In genomic region chr4:113540859-113541258, GRCh38 we compare ENCODE assay signal across 12 cellular contexts.
DNase-seq lines count a peak whose midpoint lies in the region; ATAC-seq and TF ChIP-seq lines count a peak whose summit lies in the region.
"Had no signal": no experiment of that assay in that cellular context is flagged by ENCODE, and none has a peak within 500 bp of the region (broad histone marks: within the 10 kb centered on the region; RNA-seq: fewer than 3 reads in every experiment).

No MANE protein-coding gene starts in this region.

- no peaks in the 10 kb centered on the region; the same call in 1 of the 2 replicates for H3K36me3 ChIP-seq in IMR-90 (ENCODE audit: control insufficient read depth, insufficient read depth, low read length)
- H3K36me3 ChIP-seq in gastrocnemius medialis, result peaks cover 0 to 4% of the 10 kb centered on the region in 2 donors

- H2BK20ac ChIP-seq in IMR-90 (ENCODE audit: low read depth, low read length), result no peak overlapping the region

- H3K79me1 ChIP-seq in IMR-90 (ENCODE audit: low read depth in 1 of 2, low read length in 2 of 2), result peaks cover 6 to 12% of the 10 kb centered on the region in 2 experiments; a peak in 2 of 4 replicates

- BruUV-seq in IMR-90 (replicated peaks; lab: Mats Ljungman, UMichigan), result no TSS peak

- no peak overlapping the region for H3K23ac ChIP-seq in IMR-90 (ENCODE audit: low read depth, low read length)

- no peak overlapping the region for H3K4me2 ChIP-seq in IMR-90 (ENCODE audit: low read depth, low read length)

- CTCF ChIA-PET in IMR-90 (lab: Yijun Ruan, JAX), result interaction anchor here (1.4 kb wide), 1 partner anchor 44 kb away, joined by 3 read pairs; no protein-coding TSS in a partner anchor

- H3K4me1 ChIP-seq in IMR-90 (ENCODE audit: control insufficient read depth, insufficient read depth, low read length) (peaks cover 6% of the 10 kb centered on the region), gastrocnemius medialis (peaks cover 25 to 33% of the 10 kb centered on the region in 2 donors)

- H3K27me3 ChIP-seq in IMR-90 (ENCODE audit: control insufficient read depth, insufficient read depth, low read length) (no peaks in the 10 kb centered on the region), gastrocnemius medialis (no peaks in the 10 kb centered on the region)

- dilution Hi-C loops in IMR-90 (cut with HindIII; ENCODE audit: low sequenced_read_pairs, unreplicated experiment), result no loop called here

- WGBS in IMR-90 (ENCODE audit: extremely low coverage in 2 of 2, insufficient read length in 1 of 2), 2 experiments, result no CpG with 5 or more reads among the region's 1 CpG

- H4K91ac ChIP-seq in IMR-90 (ENCODE audit: insufficient read depth, low read depth, low read length), result no peak overlapping the region

- TF ChIP-seq POLR2A in IMR-90 (IDR thresholded peaks at IDR 0.05; ENCODE audit: low read depth, low read length), result no peak
- TF ChIP-seq POLR2A in gastrocnemius medialis (IDR thresholded peaks at IDR 0.05), result no peak

- H3K18ac ChIP-seq in IMR-90 (ENCODE audit: low read depth, low read length), result no peak overlapping the region

- no peak overlapping the region for H3K4ac ChIP-seq in IMR-90 (ENCODE audit: low read depth, low read length)

- no peaks in the 10 kb centered on the region for H3K9me1 ChIP-seq in IMR-90 (ENCODE audit: insufficient read depth, low read length)

- intact Hi-C loops in IMR-90 (cut with micrococcal nuclease), result loop anchor here (10.0 kb wide), 1 partner anchor 266 kb away; no protein-coding TSS in a partner anchor
- intact Hi-C loops in gastrocnemius medialis (cut with DNase I; ENCODE audit: low total_unique reads), result loop anchor here (10.0 kb wide), 1 partner anchor 534 kb away; no protein-coding TSS in a partner anchor

- ATAC-seq in IMR-90 (ENCODE audit: low read depth), result no peak
- ATAC-seq in gastrocnemius medialis, result peak; percentile 43 to 66
- no peak for ATAC-seq in GM18907 (IDR thresholded peaks at IDR 0.05; ENCODE audit: unreplicated experiment)
- ATAC-seq in GM18909 (IDR thresholded peaks at IDR 0.05; ENCODE audit: poor library complexity, unreplicated experiment), result no peak
- ATAC-seq: stimulated activated memory B cell treated with anti-CD40 and anti-IgM and Interleukin-4, amounts not matched to agents 10 μg/mL and 1 μg/mL and 100 μg/mL, for 72 hours had no signal

- H3K9me3 ChIP-seq in IMR-90 (ENCODE audit: control insufficient read depth, insufficient read depth, low read length) (no peaks in the 10 kb centered on the region), gastrocnemius medialis (no peaks in the 10 kb centered on the region)

- H4K8ac ChIP-seq in IMR-90 (ENCODE audit: low read depth in 2 of 2, low read length in 2 of 2), result no peak overlapping the region

- H3K14ac ChIP-seq in IMR-90 (replicated peaks; ENCODE audit: low read depth, low read length), result no peak overlapping the region

- H3K4me3 ChIP-seq in IMR-90 (ENCODE audit: insufficient read depth, low read depth, low read length) (no peak overlapping the region), cardiac fibroblast (replicated peaks in 1 of 2; ENCODE audit: low read depth in 2 of 2, low read length in 2 of 2) (no peak overlapping the region), gastrocnemius medialis (no peak overlapping the region)

- in situ Hi-C loops in Caki2 (cut with HindIII; ENCODE audit: low pct_unique_long_range_greater_than_20kb, low sequenced_read_pairs), result no loop called here
- in situ Hi-C loops in IMR-90 (cut with MboI; ENCODE audit: low sequenced_read_pairs), result loop anchor here (10.0 to 25.0 kb wide), 2 partner anchors 214 to 821 kb away; no protein-coding TSS in a partner anchor
- in situ Hi-C loops in gastrocnemius medialis (cut with MboI; ENCODE audit: low sequenced_read_pairs in 4 of 4), result loop anchor here (10.0 kb wide), 3 partner anchors 136 to 214 kb away; no protein-coding TSS in a partner anchor

- H3K9ac ChIP-seq in IMR-90 (ENCODE audit: low read depth, low read length), result no peak overlapping the region

- no peak overlapping the region for H2BK120ac ChIP-seq in IMR-90 (ENCODE audit: low read depth, low read length)

- H4K5ac ChIP-seq in IMR-90 (ENCODE audit: low read depth, low read length), result no peak overlapping the region

- H3K27ac ChIP-seq in IMR-90 (ENCODE audit: insufficient read depth, low read length) (no peak overlapping the region), gastrocnemius medialis (peak overlapping the region; percentile 27 to 70 (median 52))
- H3K27ac ChIP-seq: RWPE1 had no signal

- TF ChIP-seq RAD21 in IMR-90 (IDR thresholded peaks at IDR 0.05; ENCODE audit: low read length), result no peak

- no peak overlapping the region for H2AFZ ChIP-seq in IMR-90 (replicated peaks; ENCODE audit: low read length, poor library complexity)

- no peak overlapping the region for H3K56ac ChIP-seq in IMR-90 (ENCODE audit: extremely low read depth, insufficient read depth, low read length)

- peak; percentile 15 for DNase-seq in Caki2 (ENCODE audit: low read depth)
- peak; percentile 45 for DNase-seq in IMR-90
- DNase-seq in cardiac fibroblast (ENCODE audit: low read depth in 2 of 2), result peak; percentile 64 to 69
- DNase-seq in gastrocnemius medialis, result no peak
- no peak for DNase-seq in NCI-H1048 (lab: John Stamatoyannopoulos, UW)
- DNase-seq in NOMO-1 (lab: John Stamatoyannopoulos, UW; ENCODE audit: unreplicated experiment in 2 of 2), result no peak
- DNase-seq: activated B cell treated with CpG ODN at 0.5 μM for 24 hours, NCI-H146 had no signal

- TF ChIP-seq CTCF in IMR-90 (conservative IDR thresholded peaks at IDR 0.05; ENCODE audit: low read depth, low read length) (no peak), cardiac fibroblast (IDR thresholded peaks at IDR 0.05; ENCODE audit: low read depth, low read length) (no peak), gastrocnemius medialis (IDR thresholded peaks at IDR 0.05 in 4 of 5, conservative IDR thresholded peaks at IDR 0.05 in 1 of 5) (no peak)

- peak overlapping the region; percentile 2 for H2BK5ac ChIP-seq in IMR-90 (ENCODE audit: low read depth, low read length, poor library complexity, severe bottlenecking)

- no peak overlapping the region for H2AK9ac ChIP-seq in IMR-90 (replicated peaks; ENCODE audit: low read depth, low read length, poor library complexity)

- no peak overlapping the region for H2BK15ac ChIP-seq in IMR-90 (ENCODE audit: low read depth, low read length)

- POLR2A ChIA-PET in IMR-90 (lab: Charles Lee; ENCODE audit: unreplicated experiment), result no interaction called here

- no peak overlapping the region for H2AK5ac ChIP-seq in IMR-90 (ENCODE audit: low read depth, low read length)

- no peaks in the 10 kb centered on the region; the same call in 1 of the 2 replicates for H4K20me1 ChIP-seq in IMR-90 (ENCODE audit: insufficient read depth, low read length)

TF ChIP-seq in IMR-90, 13 proteins besides CTCF, POLR2A, EP300 and RAD21:
- TF ChIP-seq USF2 (IDR thresholded peaks at IDR 0.05; ENCODE audit: low read depth, low read length) (no peak), CHD1 (IDR thresholded peaks at IDR 0.05; ENCODE audit: low read depth, low read length) (no peak), NFE2L2 (IDR thresholded peaks at IDR 0.05; ENCODE audit: low read depth, low read length) (no peak), MAFK (IDR thresholded peaks at IDR 0.05; ENCODE audit: low read depth, low read length) (no peak), MXI1 (IDR thresholded peaks at IDR 0.05; ENCODE audit: borderline replicate concordance, low read depth, low read length) (no peak), ELK1 (IDR thresholded peaks at IDR 0.05; ENCODE audit: borderline replicate concordance, low read depth, low read length) (no peak), RFX5 (IDR thresholded peaks at IDR 0.05; ENCODE audit: low read depth, low read length) (no peak), MAZ (IDR thresholded peaks at IDR 0.05; ENCODE audit: borderline replicate concordance, low read depth, low read length) (no peak), BHLHE40 (IDR thresholded peaks at IDR 0.05; ENCODE audit: low read depth, low read length) (no peak), SMC3 (IDR thresholded peaks at IDR 0.05; ENCODE audit: low read depth, low read length) (no peak), RCOR1 (IDR thresholded peaks at IDR 0.05; ENCODE audit: insufficient replicate concordance, low read length) (no peak), CEBPB (IDR thresholded peaks at IDR 0.05; ENCODE audit: low read depth, low read length) (no peak), FOS (IDR thresholded peaks at IDR 0.05; ENCODE audit: low read depth, low read length) (no peak)
TF ChIP-seq in IMR-90: peak in this region for 0.

Comparison
In these comparisons a context has a peak if more than half of its experiments do, and no peak if none do; other contexts are left out.
1. DNase-seq: peak in Caki2 (single experiment), IMR-90 (single experiment) and cardiac fibroblast (2 of 2); none in gastrocnemius medialis (0 of 2), NCI-H1048 (single experiment) and NOMO-1 (0 of 2).
2. ATAC-seq: peak in gastrocnemius medialis (2 of 2); none in IMR-90 (single experiment), GM18907 (single experiment) and GM18909 (single experiment).